ENCODE assay signal across 1 cellular context in genomic region chr3:42819351-42819965, GRCh38.
TF ChIP-seq lines count a peak whose summit lies in the region.

No MANE protein-coding gene starts in this region.

TF ChIP-seq in HCT116, 20 proteins besides CTCF, POLR2A, EP300 and RAD21 (continued from another document):
- no peak for TF ChIP-seq ZFX (IDR thresholded peaks at IDR 0.05)
- TF ChIP-seq EZH2phosphoT487 (IDR thresholded peaks at IDR 0.05; ENCODE audit: borderline replicate concordance): no peak
- no peak for TF ChIP-seq ELF1 (IDR thresholded peaks at IDR 0.05; ENCODE audit: borderline replicate concordance, low read depth)
- no peak for TF ChIP-seq ZBTB33 (IDR thresholded peaks at IDR 0.05; ENCODE audit: extremely low read depth, insufficient replicate concordance, low read length)
- TF ChIP-seq CBX3 (IDR thresholded peaks at IDR 0.05; ENCODE audit: low read depth): no peak
- TF ChIP-seq POLR2AphosphoS5 (IDR thresholded peaks at IDR 0.05; ENCODE audit: low read depth, low read length): no peak
- TF ChIP-seq CEBPB (IDR thresholded peaks at IDR 0.05; ENCODE audit: low read depth): no peak
- TF ChIP-seq FOSL1 (IDR thresholded peaks at IDR 0.05; ENCODE audit: low read depth): no peak
- no peak for TF ChIP-seq ZNF274 (IDR thresholded peaks at IDR 0.05; ENCODE audit: low read depth, low read length)
TF ChIP-seq in HCT116: peak in this region for 0.
